ENCODE assay signal across 1 cellular context in genomic region chr9:115945009-115945431, GRCh38.
TF ChIP-seq lines count a peak whose summit lies in the region.

No MANE protein-coding gene starts in this region.

TF ChIP-seq in SK-N-SH, 30 proteins besides CTCF, POLR2A, EP300 and RAD21 (continued from another document):
- TF ChIP-seq, protein P1, sequence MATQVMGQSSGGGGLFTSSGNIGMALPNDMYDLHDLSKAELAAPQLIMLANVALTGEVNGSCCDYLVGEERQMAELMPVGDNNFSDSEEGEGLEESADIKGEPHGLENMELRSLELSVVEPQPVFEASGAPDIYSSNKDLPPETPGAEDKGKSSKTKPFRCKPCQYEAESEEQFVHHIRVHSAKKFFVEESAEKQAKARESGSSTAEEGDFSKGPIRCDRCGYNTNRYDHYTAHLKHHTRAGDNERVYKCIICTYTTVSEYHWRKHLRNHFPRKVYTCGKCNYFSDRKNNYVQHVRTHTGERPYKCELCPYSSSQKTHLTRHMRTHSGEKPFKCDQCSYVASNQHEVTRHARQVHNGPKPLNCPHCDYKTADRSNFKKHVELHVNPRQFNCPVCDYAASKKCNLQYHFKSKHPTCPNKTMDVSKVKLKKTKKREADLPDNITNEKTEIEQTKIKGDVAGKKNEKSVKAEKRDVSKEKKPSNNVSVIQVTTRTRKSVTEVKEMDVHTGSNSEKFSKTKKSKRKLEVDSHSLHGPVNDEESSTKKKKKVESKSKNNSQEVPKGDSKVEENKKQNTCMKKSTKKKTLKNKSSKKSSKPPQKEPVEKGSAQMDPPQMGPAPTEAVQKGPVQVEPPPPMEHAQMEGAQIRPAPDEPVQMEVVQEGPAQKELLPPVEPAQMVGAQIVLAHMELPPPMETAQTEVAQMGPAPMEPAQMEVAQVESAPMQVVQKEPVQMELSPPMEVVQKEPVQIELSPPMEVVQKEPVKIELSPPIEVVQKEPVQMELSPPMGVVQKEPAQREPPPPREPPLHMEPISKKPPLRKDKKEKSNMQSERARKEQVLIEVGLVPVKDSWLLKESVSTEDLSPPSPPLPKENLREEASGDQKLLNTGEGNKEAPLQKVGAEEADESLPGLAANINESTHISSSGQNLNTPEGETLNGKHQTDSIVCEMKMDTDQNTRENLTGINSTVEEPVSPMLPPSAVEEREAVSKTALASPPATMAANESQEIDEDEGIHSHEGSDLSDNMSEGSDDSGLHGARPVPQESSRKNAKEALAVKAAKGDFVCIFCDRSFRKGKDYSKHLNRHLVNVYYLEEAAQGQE (IDR thresholded peaks at IDR 0.05; ENCODE audit: low read depth, low read length): no peak
- no peak for TF ChIP-seq FOSL2 (IDR thresholded peaks at IDR 0.05; ENCODE audit: borderline replicate concordance, low read depth)
- no peak for TF ChIP-seq RFX5 (IDR thresholded peaks at IDR 0.05; ENCODE audit: low read length)
- TF ChIP-seq EZH2phosphoT487 (IDR thresholded peaks at IDR 0.05; ENCODE audit: borderline replicate concordance, low read depth): no peak
- TF ChIP-seq, protein P2, sequence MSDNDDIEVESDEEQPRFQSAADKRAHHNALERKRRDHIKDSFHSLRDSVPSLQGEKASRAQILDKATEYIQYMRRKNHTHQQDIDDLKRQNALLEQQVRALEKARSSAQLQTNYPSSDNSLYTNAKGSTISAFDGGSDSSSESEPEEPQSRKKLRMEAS (IDR thresholded peaks at IDR 0.05; ENCODE audit: low read depth): no peak
- no peak for TF ChIP-seq NFIC (IDR thresholded peaks at IDR 0.05; ENCODE audit: borderline replicate concordance)
- TF ChIP-seq, protein P3, sequence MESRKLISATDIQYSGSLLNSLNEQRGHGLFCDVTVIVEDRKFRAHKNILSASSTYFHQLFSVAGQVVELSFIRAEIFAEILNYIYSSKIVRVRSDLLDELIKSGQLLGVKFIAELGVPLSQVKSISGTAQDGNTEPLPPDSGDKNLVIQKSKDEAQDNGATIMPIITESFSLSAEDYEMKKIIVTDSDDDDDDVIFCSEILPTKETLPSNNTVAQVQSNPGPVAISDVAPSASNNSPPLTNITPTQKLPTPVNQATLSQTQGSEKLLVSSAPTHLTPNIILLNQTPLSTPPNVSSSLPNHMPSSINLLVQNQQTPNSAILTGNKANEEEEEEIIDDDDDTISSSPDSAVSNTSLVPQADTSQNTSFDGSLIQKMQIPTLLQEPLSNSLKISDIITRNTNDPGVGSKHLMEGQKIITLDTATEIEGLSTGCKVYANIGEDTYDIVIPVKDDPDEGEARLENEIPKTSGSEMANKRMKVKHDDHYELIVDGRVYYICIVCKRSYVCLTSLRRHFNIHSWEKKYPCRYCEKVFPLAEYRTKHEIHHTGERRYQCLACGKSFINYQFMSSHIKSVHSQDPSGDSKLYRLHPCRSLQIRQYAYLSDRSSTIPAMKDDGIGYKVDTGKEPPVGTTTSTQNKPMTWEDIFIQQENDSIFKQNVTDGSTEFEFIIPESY (IDR thresholded peaks at IDR 0.05; ENCODE audit: borderline replicate concordance, low read depth): no peak
- TF ChIP-seq GABPA (IDR thresholded peaks at IDR 0.05; ENCODE audit: low read depth): no peak
- TF ChIP-seq ELF1 (IDR thresholded peaks at IDR 0.05): no peak
- TF ChIP-seq PBX3 (IDR thresholded peaks at IDR 0.05): no peak
- TF ChIP-seq, protein P4, sequence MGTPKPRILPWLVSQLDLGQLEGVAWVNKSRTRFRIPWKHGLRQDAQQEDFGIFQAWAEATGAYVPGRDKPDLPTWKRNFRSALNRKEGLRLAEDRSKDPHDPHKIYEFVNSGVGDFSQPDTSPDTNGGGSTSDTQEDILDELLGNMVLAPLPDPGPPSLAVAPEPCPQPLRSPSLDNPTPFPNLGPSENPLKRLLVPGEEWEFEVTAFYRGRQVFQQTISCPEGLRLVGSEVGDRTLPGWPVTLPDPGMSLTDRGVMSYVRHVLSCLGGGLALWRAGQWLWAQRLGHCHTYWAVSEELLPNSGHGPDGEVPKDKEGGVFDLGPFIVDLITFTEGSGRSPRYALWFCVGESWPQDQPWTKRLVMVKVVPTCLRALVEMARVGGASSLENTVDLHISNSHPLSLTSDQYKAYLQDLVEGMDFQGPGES (IDR thresholded peaks at IDR 0.05; ENCODE audit: low read depth, low read length): no peak
- TF ChIP-seq TEAD4 (IDR thresholded peaks at IDR 0.05; ENCODE audit: borderline replicate concordance, insufficient read depth): no peak
TF ChIP-seq in SK-N-SH: peak in this region for 0.
